10 cellular contexts compared by ENCODE assay signal in genomic region chr4:129218355-129218754, GRCh38.
DNase-seq lines count a peak whose midpoint lies in the region; ATAC-seq and TF ChIP-seq lines count a peak whose summit lies in the region.
"Had no signal": no experiment of that assay in that cellular context is flagged by ENCODE, and none has a peak within 500 bp of the region (broad histone marks: within the 10 kb centered on the region; RNA-seq: fewer than 3 reads in every experiment).

No MANE protein-coding gene starts in this region.

- peak; percentile 4 for DNase-seq in activated naive CD4-positive, alpha-beta T cell treated with anti-CD3 and anti-CD28 coated beads for 36 hours
- no peak for DNase-seq in activated naive CD4-positive, alpha-beta T cell treated with anti-CD3 and anti-CD28 coated beads, Interleukin-2, amount 50 U/mL, for 16 hours
- DNase-seq in Peyer's patch (peak in 1 of 3 donors; percentile 48), heart right ventricle (peak in 1 of 2 donors; percentile 8), T-helper 2 cell (no peak), T-cell (no peak)
- DNase-seq in stimulated activated naive CD4-positive, alpha-beta T cell treated with Interleukin-2 at 50 U/mL for 16 hours (lab: John Stamatoyannopoulos, UW): no peak

- H3K27ac Mint-ChIP-seq in activated naive CD4-positive, alpha-beta T cell treated with anti-CD3 and anti-CD28 coated beads for 36 hours: no peak overlapping the region
- no peak overlapping the region for H3K27ac Mint-ChIP-seq in T-cell
- H3K27ac Mint-ChIP-seq: memory B cell had no signal

- intact Hi-C loops in activated naive CD4-positive, alpha-beta T cell treated with anti-CD3 and anti-CD28 coated beads for 36 hours (cut with micrococcal nuclease): no loop called here
- intact Hi-C loops in heart right ventricle (cut with DNase I): loop anchor here in 1 of 10 donors (10.0 kb wide), 1 partner anchor 426 kb away; no protein-coding TSS in a partner anchor

- peaks cover 1% of the 10 kb centered on the region for H3K27me3 Mint-ChIP-seq in activated naive CD4-positive, alpha-beta T cell treated with anti-CD3 and anti-CD28 coated beads for 36 hours (ENCODE audit: low read depth)
- H3K27me3 Mint-ChIP-seq in T-cell: peaks cover 0 to 10% of the 10 kb centered on the region in 2 donors
- H3K27me3 Mint-ChIP-seq: memory B cell had no signal

- H3K9me3 ChIP-seq in Peyer's patch (no peaks in the 10 kb centered on the region), heart right ventricle (no peaks in the 10 kb centered on the region)
- H3K9me3 ChIP-seq: BLaER1 had no signal

- TF ChIP-seq POLR2A in Peyer's patch (IDR thresholded peaks at IDR 0.05): no peak

- WGBS in heart right ventricle, 2 donors: 34 to 36% methylated on average over 4 of the region's 4 CpGs

- H3K4me1 ChIP-seq in Peyer's patch: no peaks in the 10 kb centered on the region
- peaks cover 0 to 3% (median 0%) of the 10 kb centered on the region in 9 donors for H3K4me1 ChIP-seq in heart right ventricle
- H3K4me1 ChIP-seq: BLaER1 had no signal

- H3K36me3 ChIP-seq in Peyer's patch (no peaks in the 10 kb centered on the region), heart right ventricle (no peaks in the 10 kb centered on the region)
- H3K36me3 ChIP-seq: BLaER1 had no signal

- no peaks in the 10 kb centered on the region for H3K9me3 Mint-ChIP-seq in activated naive CD4-positive, alpha-beta T cell treated with anti-CD3 and anti-CD28 coated beads for 36 hours
- H3K9me3 Mint-ChIP-seq in T-cell: no peaks in the 10 kb centered on the region
- H3K9me3 Mint-ChIP-seq: memory B cell had no signal

- ATAC-seq in heart right ventricle (peak in 7 of 8 donors; percentile 28 to 75 (median 62)), HG02938 (IDR thresholded peaks at IDR 0.05; ENCODE audit: unreplicated experiment) (no peak), T-cell (replicated peaks in 1 of 4) (no peak)

- H3K27me3 ChIP-seq in Peyer's patch (no peaks in the 10 kb centered on the region), heart right ventricle (peaks cover 0 to 5% (median 0%) of the 10 kb centered on the region in 7 donors)
- H3K27me3 ChIP-seq: BLaER1 had no signal

- CTCF ChIA-PET in activated naive CD4-positive, alpha-beta T cell treated with anti-CD3 and anti-CD28 coated beads for 36 hours (lab: Charles Lee): no interaction called here
- CTCF ChIA-PET in T-cell (lab: Charles Lee): no interaction called here

- POLR2A ChIA-PET in T-cell (lab: Charles Lee): no interaction called here

- no peaks in the 10 kb centered on the region for H3K4me1 Mint-ChIP-seq in activated naive CD4-positive, alpha-beta T cell treated with anti-CD3 and anti-CD28 coated beads for 36 hours (ENCODE audit: low read depth)
- no peaks in the 10 kb centered on the region for H3K4me1 Mint-ChIP-seq in T-cell
- H3K4me1 Mint-ChIP-seq: memory B cell had no signal

- H3K4me3 Mint-ChIP-seq in activated naive CD4-positive, alpha-beta T cell treated with anti-CD3 and anti-CD28 coated beads for 36 hours: no peak overlapping the region
- H3K4me3 Mint-ChIP-seq in T-cell: no peak overlapping the region
- H3K4me3 Mint-ChIP-seq: memory B cell had no signal

- no peak overlapping the region for H3K27ac ChIP-seq in Peyer's patch
- H3K27ac ChIP-seq in heart right ventricle: no peak overlapping the region
- H3K27ac ChIP-seq: BLaER1 had no signal

- no peak overlapping the region for H3K4me3 ChIP-seq in Peyer's patch
- H3K4me3 ChIP-seq in heart right ventricle: no peak overlapping the region
- H3K4me3 ChIP-seq: BLaER1 had no signal

- TF ChIP-seq CTCF in Peyer's patch (IDR thresholded peaks at IDR 0.05): peak in 4 of 6 experiments; percentile 12 to 60 (median 44)
- TF ChIP-seq CTCF in heart right ventricle (IDR thresholded peaks at IDR 0.05): peak in 8 of 9 donors; percentile 18 to 54 (median 43)

- no peaks in the 10 kb centered on the region for H3K36me3 Mint-ChIP-seq in activated naive CD4-positive, alpha-beta T cell treated with anti-CD3 and anti-CD28 coated beads for 36 hours (ENCODE audit: low read depth)
- no peaks in the 10 kb centered on the region for H3K36me3 Mint-ChIP-seq in T-cell
- H3K36me3 Mint-ChIP-seq: memory B cell had no signal

Comparison
In these comparisons a context has a peak if more than half of its experiments do, and no peak if none do; other contexts are left out.
1. ATAC-seq: peak in heart right ventricle (7 of 8); none in HG02938 (single experiment) and T-cell (0 of 4).